In the genomic region with DNA sequence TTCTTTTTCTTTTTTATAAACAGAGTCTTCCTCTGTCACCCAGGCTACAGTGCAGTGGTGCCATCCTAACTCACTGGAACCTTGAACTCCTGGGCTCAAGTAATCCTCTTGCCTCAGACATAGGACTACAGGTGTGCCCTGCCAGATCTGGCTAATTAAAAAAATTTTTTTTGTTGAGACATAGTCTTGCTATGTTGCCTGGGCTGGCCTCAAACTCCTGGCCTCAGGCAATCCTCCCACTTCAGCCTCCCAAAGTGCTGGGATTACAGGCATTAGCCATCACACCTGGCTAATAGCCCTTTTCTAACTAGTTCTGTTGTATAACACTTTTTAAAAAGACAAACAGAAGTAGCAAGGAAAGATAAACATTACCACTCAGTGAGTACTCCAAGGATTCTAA, we compare ENCODE assay signal across 6 cellular contexts.
"Had no signal": no experiment of that assay in that cellular context is flagged by ENCODE, and none has a peak within 500 bp of the region (broad histone marks: within the 10 kb centered on the region; RNA-seq: fewer than 3 reads in every experiment).

No MANE protein-coding gene starts in this region.

- ATAC-seq: K562 had no signal

- H3K27ac ChIP-seq: HL-60 had no signal

- H3K4me3 ChIP-seq: K562 had no signal

- DNase-seq: IMR-90, KBM-7, KG1 had no signal

- FAIRE-seq: HTR-8/SVneo, K562 had no signal
